In the genomic region with DNA sequence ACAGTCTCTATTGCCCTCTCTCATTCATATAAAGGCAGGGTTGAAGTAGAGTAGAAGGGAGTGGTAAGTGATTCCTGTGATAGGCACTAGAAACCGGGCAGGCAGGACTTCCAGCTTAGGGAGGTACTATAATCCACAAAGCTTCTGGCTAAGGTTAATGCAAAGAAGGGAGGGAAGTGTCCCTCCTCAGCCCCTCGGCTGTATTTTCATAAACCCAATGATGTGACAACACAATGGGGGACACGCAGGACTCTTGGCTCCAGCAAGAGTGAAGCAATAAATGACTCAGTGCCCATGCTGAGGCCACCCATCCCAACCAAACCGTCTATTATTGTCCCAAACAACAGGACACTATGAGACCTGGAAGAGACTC, we compare ENCODE assay signal across 8 cellular contexts.
DNase-seq lines count a peak whose midpoint lies in the region; ATAC-seq lines count a peak whose summit lies in the region.

No MANE protein-coding gene starts in this region.

- intact Hi-C loops in left ventricle myocardium superior (cut with micrococcal nuclease): no loop called here

- ATAC-seq in left ventricle myocardium superior: peak; percentile 36
- ATAC-seq in HG03342 (IDR thresholded peaks at IDR 0.05; ENCODE audit: unreplicated experiment): no peak
- no peak for ATAC-seq in GM19324 (IDR thresholded peaks at IDR 0.05; ENCODE audit: low FRiP score, unreplicated experiment)

- H3K27ac ChIP-seq in thymus (ENCODE audit: low read depth): peak overlapping the region; percentile 71

- no peaks in the 10 kb centered on the region for H3K9me3 ChIP-seq in thymus (ENCODE audit: control insufficient read depth)

- DNase-seq in SKM-1 treated with dmso at 0.1 percent for 144 hours (lab: John Stamatoyannopoulos, UW; ENCODE audit: unreplicated experiment) (peak; percentile 8), SKM-1 (lab: John Stamatoyannopoulos, UW; ENCODE audit: unreplicated experiment) (no peak), SK-MEL-5 (ENCODE audit: low read depth, low spot score) (peak; percentile 25), left ventricle myocardium superior (no peak), NCI-H146 treated with DMSO at 0.1 percent for 48 hours (lab: John Stamatoyannopoulos, UW; ENCODE audit: unreplicated experiment) (no peak)

- in situ Hi-C loops in SK-MEL-5 (cut with HindIII; ENCODE audit: low pct_unique_long_range_greater_than_20kb, low sequenced_read_pairs): no loop called here

- peaks cover 60% of the 10 kb centered on the region for H3K4me1 ChIP-seq in thymus (ENCODE audit: control insufficient read depth, insufficient read depth, low read length)

- H3K4me3 ChIP-seq in thymus (ENCODE audit: low read length): no peak overlapping the region

- whole genome bisulfite sequencing in thymus: 88% methylated on average over 4 of the region's 4 CpGs

- H3K36me3 ChIP-seq in thymus (ENCODE audit: control insufficient read depth, insufficient read depth): peaks cover 44% of the 10 kb centered on the region

- no peaks in the 10 kb centered on the region for H3K27me3 ChIP-seq in thymus (ENCODE audit: control insufficient read depth, insufficient read depth)

Comparison
In these comparisons a context has a peak if more than half of its experiments do, and no peak if none do; other contexts are left out.
1. DNase-seq: peak in SKM-1 treated with dmso at 0.1 percent for 144 hours (single experiment) and SK-MEL-5 (single experiment); none in SKM-1 (single experiment), left ventricle myocardium superior (single experiment) and NCI-H146 treated with DMSO at 0.1 percent for 48 hours (single experiment).